ENCODE assay signal across 1 cellular context in the genomic region with DNA sequence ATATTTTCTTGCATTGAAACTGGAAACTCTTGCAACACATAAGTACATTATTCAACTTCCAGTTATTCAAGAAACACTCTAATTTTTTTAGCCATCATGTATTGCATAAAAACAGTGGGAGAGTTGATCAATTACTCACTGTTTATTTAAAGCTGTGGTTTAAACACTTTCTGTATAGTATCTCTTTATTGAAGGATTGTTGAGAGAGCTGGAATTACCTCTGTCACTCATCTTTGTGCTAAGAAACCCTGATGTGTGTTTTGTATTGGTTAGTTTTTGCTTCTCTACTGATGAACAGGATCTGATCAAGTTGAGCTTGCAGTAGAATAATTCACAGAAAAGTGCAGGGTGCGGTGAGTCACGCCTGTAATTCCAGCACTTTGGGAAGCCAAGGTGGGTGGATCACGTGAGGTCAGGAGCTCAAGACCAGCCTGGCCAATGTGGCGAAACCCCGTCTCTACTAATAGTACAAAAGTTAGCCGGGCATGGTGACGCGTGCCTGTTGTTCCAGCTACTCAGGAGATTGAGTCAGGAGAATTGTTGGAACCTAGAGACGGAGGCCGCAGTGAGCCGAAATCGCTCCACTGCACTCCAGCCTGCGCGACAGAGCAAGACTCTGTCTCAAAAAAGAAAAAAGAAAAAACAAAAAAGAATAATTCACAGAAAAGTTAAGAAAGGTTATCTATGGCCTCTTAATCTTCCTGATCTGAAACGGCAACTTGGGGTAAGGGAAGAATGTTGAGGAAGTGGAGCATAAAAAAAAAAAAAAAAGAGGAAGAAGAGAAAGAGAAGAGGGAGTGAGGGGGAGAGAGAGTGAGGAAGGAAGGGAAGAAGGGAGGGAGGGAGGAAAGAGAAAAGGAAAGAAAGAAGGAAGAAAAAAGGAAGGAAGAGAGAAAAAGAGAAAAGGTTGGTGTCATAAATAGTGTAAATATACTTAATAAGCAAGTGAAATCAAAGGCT.
TF ChIP-seq lines count a peak whose summit lies in the region.

No MANE protein-coding gene starts in this region.

TF ChIP-seq in HCT116, 20 proteins besides CTCF, POLR2A, EP300 and RAD21:
- TF ChIP-seq YY1 (IDR thresholded peaks at IDR 0.05; ENCODE audit: extremely low read depth, insufficient replicate concordance, low read depth, low read length) (peak; percentile 24), EZH2phosphoT487 (IDR thresholded peaks at IDR 0.05; ENCODE audit: borderline replicate concordance) (no peak), EZH2 (IDR thresholded peaks at IDR 0.05) (no peak), FOSL1 (IDR thresholded peaks at IDR 0.05; ENCODE audit: low read depth) (peak; percentile 55), SIN3A (IDR thresholded peaks at IDR 0.05; ENCODE audit: low read depth) (no peak), JUND (IDR thresholded peaks at IDR 0.05) (peak; percentile 69), TCF7L2 (IDR thresholded peaks at IDR 0.05; ENCODE audit: borderline replicate concordance, extremely low read depth, insufficient read depth, insufficient read length) (no peak), SP1 (IDR thresholded peaks at IDR 0.05; ENCODE audit: low read depth) (peak; percentile 60), ELF1 (IDR thresholded peaks at IDR 0.05; ENCODE audit: borderline replicate concordance, low read depth) (no peak), SRF (IDR thresholded peaks at IDR 0.05; ENCODE audit: low read depth) (no peak), CBX3 (IDR thresholded peaks at IDR 0.05; ENCODE audit: low read depth) (peak; percentile 75; the same call in 1 of the 2 replicates), ZFX (IDR thresholded peaks at IDR 0.05) (no peak), CEBPB (IDR thresholded peaks at IDR 0.05; ENCODE audit: low read depth) (peak; percentile 65), ZNF274 (IDR thresholded peaks at IDR 0.05; ENCODE audit: low read depth, low read length) (no peak), POLR2AphosphoS5 (IDR thresholded peaks at IDR 0.05; ENCODE audit: low read depth, low read length) (0 out of 2 replicates have a peak, but pooled peaks have one; percentile 41), EGR1 (IDR thresholded peaks at IDR 0.05; ENCODE audit: low read depth) (peak; percentile 95)
- TF ChIP-seq, protein P1, sequence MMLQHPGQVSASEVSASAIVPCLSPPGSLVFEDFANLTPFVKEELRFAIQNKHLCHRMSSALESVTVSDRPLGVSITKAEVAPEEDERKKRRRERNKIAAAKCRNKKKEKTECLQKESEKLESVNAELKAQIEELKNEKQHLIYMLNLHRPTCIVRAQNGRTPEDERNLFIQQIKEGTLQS (IDR thresholded peaks at IDR 0.05), result no peak
- TF ChIP-seq, protein P2, sequence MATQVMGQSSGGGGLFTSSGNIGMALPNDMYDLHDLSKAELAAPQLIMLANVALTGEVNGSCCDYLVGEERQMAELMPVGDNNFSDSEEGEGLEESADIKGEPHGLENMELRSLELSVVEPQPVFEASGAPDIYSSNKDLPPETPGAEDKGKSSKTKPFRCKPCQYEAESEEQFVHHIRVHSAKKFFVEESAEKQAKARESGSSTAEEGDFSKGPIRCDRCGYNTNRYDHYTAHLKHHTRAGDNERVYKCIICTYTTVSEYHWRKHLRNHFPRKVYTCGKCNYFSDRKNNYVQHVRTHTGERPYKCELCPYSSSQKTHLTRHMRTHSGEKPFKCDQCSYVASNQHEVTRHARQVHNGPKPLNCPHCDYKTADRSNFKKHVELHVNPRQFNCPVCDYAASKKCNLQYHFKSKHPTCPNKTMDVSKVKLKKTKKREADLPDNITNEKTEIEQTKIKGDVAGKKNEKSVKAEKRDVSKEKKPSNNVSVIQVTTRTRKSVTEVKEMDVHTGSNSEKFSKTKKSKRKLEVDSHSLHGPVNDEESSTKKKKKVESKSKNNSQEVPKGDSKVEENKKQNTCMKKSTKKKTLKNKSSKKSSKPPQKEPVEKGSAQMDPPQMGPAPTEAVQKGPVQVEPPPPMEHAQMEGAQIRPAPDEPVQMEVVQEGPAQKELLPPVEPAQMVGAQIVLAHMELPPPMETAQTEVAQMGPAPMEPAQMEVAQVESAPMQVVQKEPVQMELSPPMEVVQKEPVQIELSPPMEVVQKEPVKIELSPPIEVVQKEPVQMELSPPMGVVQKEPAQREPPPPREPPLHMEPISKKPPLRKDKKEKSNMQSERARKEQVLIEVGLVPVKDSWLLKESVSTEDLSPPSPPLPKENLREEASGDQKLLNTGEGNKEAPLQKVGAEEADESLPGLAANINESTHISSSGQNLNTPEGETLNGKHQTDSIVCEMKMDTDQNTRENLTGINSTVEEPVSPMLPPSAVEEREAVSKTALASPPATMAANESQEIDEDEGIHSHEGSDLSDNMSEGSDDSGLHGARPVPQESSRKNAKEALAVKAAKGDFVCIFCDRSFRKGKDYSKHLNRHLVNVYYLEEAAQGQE (IDR thresholded peaks at IDR 0.05; ENCODE audit: low read depth), result no peak
- TF ChIP-seq, protein P3, sequence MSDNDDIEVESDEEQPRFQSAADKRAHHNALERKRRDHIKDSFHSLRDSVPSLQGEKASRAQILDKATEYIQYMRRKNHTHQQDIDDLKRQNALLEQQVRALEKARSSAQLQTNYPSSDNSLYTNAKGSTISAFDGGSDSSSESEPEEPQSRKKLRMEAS (IDR thresholded peaks at IDR 0.05), result peak; percentile 75; the same call in 1 of the 2 replicates
- TF ChIP-seq, protein P4, sequence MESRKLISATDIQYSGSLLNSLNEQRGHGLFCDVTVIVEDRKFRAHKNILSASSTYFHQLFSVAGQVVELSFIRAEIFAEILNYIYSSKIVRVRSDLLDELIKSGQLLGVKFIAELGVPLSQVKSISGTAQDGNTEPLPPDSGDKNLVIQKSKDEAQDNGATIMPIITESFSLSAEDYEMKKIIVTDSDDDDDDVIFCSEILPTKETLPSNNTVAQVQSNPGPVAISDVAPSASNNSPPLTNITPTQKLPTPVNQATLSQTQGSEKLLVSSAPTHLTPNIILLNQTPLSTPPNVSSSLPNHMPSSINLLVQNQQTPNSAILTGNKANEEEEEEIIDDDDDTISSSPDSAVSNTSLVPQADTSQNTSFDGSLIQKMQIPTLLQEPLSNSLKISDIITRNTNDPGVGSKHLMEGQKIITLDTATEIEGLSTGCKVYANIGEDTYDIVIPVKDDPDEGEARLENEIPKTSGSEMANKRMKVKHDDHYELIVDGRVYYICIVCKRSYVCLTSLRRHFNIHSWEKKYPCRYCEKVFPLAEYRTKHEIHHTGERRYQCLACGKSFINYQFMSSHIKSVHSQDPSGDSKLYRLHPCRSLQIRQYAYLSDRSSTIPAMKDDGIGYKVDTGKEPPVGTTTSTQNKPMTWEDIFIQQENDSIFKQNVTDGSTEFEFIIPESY (IDR thresholded peaks at IDR 0.05; ENCODE audit: extremely low read depth, insufficient replicate concordance, low read length), result no peak
TF ChIP-seq in HCT116: peak in this region for 9.
